Comparison of ENCODE assay signal across 35 cellular contexts in genomic region chr16:83942074-83942473, GRCh38. TPM values are rescaled to one million over a fixed set of nuclear protein-coding genes. Genes with fewer than 3 reads are reported as not detected.
"Had no signal": no experiment of that assay in that cellular context is flagged by ENCODE, and none has a peak within 500 bp of the region (broad histone marks: within the 10 kb centered on the region; RNA-seq: fewer than 3 reads in every experiment).

No MANE protein-coding gene starts in this region.

- H3K9me3 ChIP-seq: ascending aorta, breast epithelium, colonic mucosa, esophagus squamous epithelium, gastroesophageal sphincter had no signal

- H3K4me3 ChIP-seq: ascending aorta, breast epithelium, cardiac muscle cell, colonic mucosa, esophagus squamous epithelium, gastroesophageal sphincter had no signal

- H3K36me3 ChIP-seq: ascending aorta, breast epithelium, cardiac muscle cell, colonic mucosa, esophagus squamous epithelium had no signal

- H3K9me3 Mint-ChIP-seq: activated CD4-positive, alpha-beta memory T cell treated with anti-CD3 and anti-CD28 coated beads, Interleukin-2, amount 10 ng/mL, durations not matched to agents 7 days and 5 days; activated CD4-positive, alpha-beta T cell treated with anti-CD3 and anti-CD28 coated beads, Interleukin-2, amount 10 ng/mL, durations not matched to agents 7 days and 5 days; activated naive CD4-positive, alpha-beta T cell treated with anti-CD3 and anti-CD28 coated beads, Interleukin-2, amount 10 ng/mL, durations not matched to agents 7 days and 5 days; activated naive CD4-positive, alpha-beta T cell treated with anti-CD3 and anti-CD28 coated beads, Interleukin-2, amount 50 U/mL, for 72 hours; activated naive CD8-positive, alpha-beta T cell treated with anti-CD3 and anti-CD28 coated beads, Interleukin-2, amount 10 ng/mL, durations not matched to agents 7 days and 5 days; activated T-cell treated with anti-CD3 and anti-CD28 coated beads, Interleukin-2, amount 50 U/mL, for 24 hours; activated T-cell treated with anti-CD3 and anti-CD28 coated beads, Interleukin-2, amount 50 U/mL, for 72 hours; WTC11 had no signal

- H3K4me3 Mint-ChIP-seq: activated CD4-positive, alpha-beta memory T cell treated with anti-CD3 and anti-CD28 coated beads, Interleukin-2, amount 10 ng/mL, durations not matched to agents 7 days and 5 days; activated CD4-positive, alpha-beta T cell treated with anti-CD3 and anti-CD28 coated beads, Interleukin-2, amount 10 ng/mL, durations not matched to agents 7 days and 5 days; activated naive CD4-positive, alpha-beta T cell treated with anti-CD3 and anti-CD28 coated beads, Interleukin-2, amount 10 ng/mL, durations not matched to agents 7 days and 5 days; activated naive CD8-positive, alpha-beta T cell treated with anti-CD3 and anti-CD28 coated beads, Interleukin-2, amount 10 ng/mL, durations not matched to agents 7 days and 5 days; activated T-cell treated with anti-CD3 and anti-CD28 coated beads, Interleukin-2, amount 50 U/mL, for 24 hours; activated T-cell treated with anti-CD3 and anti-CD28 coated beads, Interleukin-2, amount 50 U/mL, for 72 hours; brain; WTC11 had no signal

- H3K36me3 Mint-ChIP-seq: activated naive CD4-positive, alpha-beta T cell treated with anti-CD3 and anti-CD28 coated beads, Interleukin-2, amount 10 ng/mL, durations not matched to agents 7 days and 5 days; activated naive CD4-positive, alpha-beta T cell treated with anti-CD3 and anti-CD28 coated beads, Interleukin-2, amount 50 U/mL, for 72 hours; activated naive CD8-positive, alpha-beta T cell treated with anti-CD3 and anti-CD28 coated beads, Interleukin-2, amount 10 ng/mL, durations not matched to agents 7 days and 5 days; WTC11 had no signal

- ATAC-seq: activated naive CD4-positive, alpha-beta T cell treated with anti-CD3 and anti-CD28 coated beads, Interleukin-2, amount 50 U/mL, for 72 hours; activated T-cell treated with anti-CD3 and anti-CD28 coated beads, Interleukin-2, amount 50 U/mL, for 72 hours; gastroesophageal sphincter; WTC11 had no signal

- FAIRE-seq: endometrium, endothelial cell of umbilical vein had no signal

- H3K27me3 Mint-ChIP-seq: activated CD4-positive, alpha-beta memory T cell treated with anti-CD3 and anti-CD28 coated beads, Interleukin-2, amount 10 ng/mL, durations not matched to agents 7 days and 5 days; activated CD4-positive, alpha-beta T cell treated with anti-CD3 and anti-CD28 coated beads, Interleukin-2, amount 10 ng/mL, durations not matched to agents 7 days and 5 days; activated naive CD8-positive, alpha-beta T cell treated with anti-CD3 and anti-CD28 coated beads, Interleukin-2, amount 10 ng/mL, durations not matched to agents 7 days and 5 days; activated T-cell treated with anti-CD3 and anti-CD28 coated beads, Interleukin-2, amount 50 U/mL, for 24 hours had no signal

- H3K4me1 ChIP-seq: ascending aorta, breast epithelium, colonic mucosa, gastroesophageal sphincter had no signal

- H3K27ac ChIP-seq: ascending aorta, breast epithelium, cardiac muscle cell, colonic mucosa, epithelial cell of prostate, esophagus squamous epithelium, gastroesophageal sphincter had no signal

- H3K27me3 ChIP-seq: ascending aorta, breast epithelium, cardiac muscle cell, colonic mucosa, esophagus squamous epithelium, gastroesophageal sphincter had no signal

- H3K27ac Mint-ChIP-seq: activated CD4-positive, alpha-beta memory T cell treated with anti-CD3 and anti-CD28 coated beads, Interleukin-2, amount 10 ng/mL, durations not matched to agents 7 days and 5 days; activated CD4-positive, alpha-beta T cell treated with anti-CD3 and anti-CD28 coated beads, Interleukin-2, amount 10 ng/mL, durations not matched to agents 7 days and 5 days; activated naive CD4-positive, alpha-beta T cell treated with anti-CD3 and anti-CD28 coated beads, Interleukin-2, amount 10 ng/mL, durations not matched to agents 7 days and 5 days; activated naive CD4-positive, alpha-beta T cell treated with anti-CD3 and anti-CD28 coated beads, Interleukin-2, amount 50 U/mL, for 72 hours; activated naive CD8-positive, alpha-beta T cell treated with anti-CD3 and anti-CD28 coated beads, Interleukin-2, amount 10 ng/mL, durations not matched to agents 7 days and 5 days; activated T-cell treated with anti-CD3 and anti-CD28 coated beads, Interleukin-2, amount 50 U/mL, for 24 hours; activated T-cell treated with anti-CD3 and anti-CD28 coated beads, Interleukin-2, amount 50 U/mL, for 72 hours; brain; WTC11 had no signal

- DNase-seq: activated CD4-positive, alpha-beta memory T cell treated with anti-CD3 and anti-CD28 coated beads, Interleukin-2, amount 10 ng/mL, durations not matched to agents 7 days and 5 days; activated CD4-positive, alpha-beta T cell treated with anti-CD3 and anti-CD28 coated beads for 1 hour; activated CD4-positive, alpha-beta T cell treated with anti-CD3 and anti-CD28 coated beads for 4 hours; activated CD4-positive, alpha-beta T cell treated with anti-CD3 and anti-CD28 coated beads, Interleukin-2, amount 10 ng/mL, durations not matched to agents 7 days and 5 days; activated CD4-positive, alpha-beta T cell treated with anti-CD3 and anti-CD28 coated beads, Interleukin-2, amount 50 U/mL, for 4 hours; activated CD8-positive, alpha-beta memory T cell treated with anti-CD3 and anti-CD28 coated beads, Interleukin-2, amount 50 U/mL, for 48 hours; activated gamma-delta T cell; activated naive CD4-positive, alpha-beta T cell; activated naive CD4-positive, alpha-beta T cell treated with anti-CD3 and anti-CD28 coated beads, Interleukin-2, amount 10 ng/mL, durations not matched to agents 7 days and 5 days; activated naive CD8-positive, alpha-beta T cell treated with anti-CD3 and anti-CD28 coated beads, Interleukin-2, amount 10 ng/mL, durations not matched to agents 7 days and 5 days; activated T-cell treated with anti-CD3 and anti-CD28 coated beads for 4 hours; activated T-cell treated with anti-CD3 and anti-CD28 coated beads, Interleukin-2, amount 50 U/mL, for 24 hours; activated T-cell treated with anti-CD3 and anti-CD28 coated beads, Interleukin-2, amount 50 U/mL, for 72 hours; central memory CD4-positive, alpha-beta T cell; cerebellar nuclear complex; colonic mucosa; effector CD8-positive, alpha-beta T cell; esophagus squamous epithelium; foreskin melanocyte; T-helper 2 cell had no signal

RNA-seq across cellular contexts. Expression of gene NECAB2, which starts 26.0 kb away (rescaled TPM):
- total RNA-seq: activated CD4-positive, alpha-beta memory T cell treated with anti-CD3 and anti-CD28 coated beads, Interleukin-2, amount 10 ng/mL, durations not matched to agents 7 days and 5 days; activated CD4-positive, alpha-beta T cell treated with anti-CD3 and anti-CD28 coated beads, Interleukin-2, amount 10 ng/mL, durations not matched to agents 7 days and 5 days; activated naive CD4-positive, alpha-beta T cell treated with anti-CD3 and anti-CD28 coated beads, Interleukin-2, amount 50 U/mL, for 72 hours; activated naive CD8-positive, alpha-beta T cell treated with anti-CD3 and anti-CD28 coated beads, Interleukin-2, amount 10 ng/mL, durations not matched to agents 7 days and 5 days; ascending aorta; dermis microvascular lymphatic vessel endothelial cell; esophagus squamous epithelium; fibroblast of villous mesenchyme; glomerular endothelial cell; T-helper 1 cell treated with Interleukin-12 subunit alpha and Interleukin-12 subunit beta and Interleukin-4 antibody, amounts not matched to agents 30 ng/mL and 1 ng/mL, for 36 hours had no signal
- polyA plus RNA-seq: esophagus had no signal
